In the genomic region with DNA sequence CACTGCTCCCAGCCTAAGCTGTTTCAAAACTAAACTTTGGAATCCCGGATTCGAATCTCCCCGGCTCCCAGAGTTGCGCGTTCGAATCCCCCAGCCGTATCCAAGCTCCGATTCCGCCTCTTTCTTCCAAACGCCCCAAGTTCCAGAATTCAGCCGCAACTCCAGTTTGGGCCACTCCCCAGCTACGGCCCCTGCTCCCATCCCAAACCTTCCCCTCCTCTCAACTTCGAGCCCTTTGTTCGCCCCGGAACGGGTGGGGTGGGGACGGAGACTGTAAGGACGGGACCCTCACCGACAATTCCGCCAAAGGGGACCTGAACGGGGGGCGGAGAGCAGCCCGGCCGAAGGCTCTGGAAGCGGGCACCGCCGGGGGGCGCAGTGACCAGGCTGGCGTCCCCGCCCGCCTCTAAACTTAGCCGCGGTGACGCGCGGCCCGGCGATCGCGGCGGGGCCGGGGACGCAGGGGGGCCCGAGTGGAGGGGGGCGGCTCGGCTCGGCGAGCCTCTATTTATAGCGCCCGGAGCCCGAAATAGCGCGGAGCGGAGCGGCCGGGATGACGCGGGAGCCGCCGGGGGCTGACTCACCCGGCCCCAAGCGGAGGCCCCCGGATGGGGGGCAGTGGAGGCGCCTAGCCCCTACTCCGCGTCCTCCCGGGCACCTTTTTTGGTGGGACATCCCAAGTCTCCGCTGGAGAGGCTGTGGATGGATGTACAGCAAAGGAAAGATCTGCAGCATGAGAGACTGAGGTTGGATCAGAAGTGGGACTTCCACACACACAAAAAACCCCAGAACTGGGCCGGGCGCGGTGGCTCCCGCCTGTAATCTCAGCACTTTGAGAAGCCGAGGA, we compare ENCODE assay signal across 9 cellular contexts. TPM values are rescaled to one million over a fixed set of nuclear protein-coding genes. Genes with fewer than 3 reads are reported as not detected.
DNase-seq lines count a peak whose midpoint lies in the region; ATAC-seq and TF ChIP-seq lines count a peak whose summit lies in the region.
"Had no signal": no experiment of that assay in that cellular context is flagged by ENCODE, and none has a peak within 500 bp of the region (broad histone marks: within the 10 kb centered on the region; RNA-seq: fewer than 3 reads in every experiment).

No MANE protein-coding gene starts in this region.

- no peak for TF ChIP-seq POLR2A in GM18505 (IDR thresholded peaks at IDR 0.05; ENCODE audit: borderline replicate concordance, extremely low read depth, insufficient read depth, insufficient read length)

- peak overlapping the region; percentile 90 for H3K4me3 Mint-ChIP-seq in WTC11
- H3K4me3 Mint-ChIP-seq in osteocyte (ENCODE audit: unreplicated experiment) = peak overlapping the region; percentile 81

- peak overlapping the region; percentile 94 for H3K27ac Mint-ChIP-seq in WTC11
- peak overlapping the region; percentile 94 for H3K27ac Mint-ChIP-seq in osteocyte (ENCODE audit: unreplicated experiment)

- CTCF ChIA-PET in WTC11 (lab: Charles Lee) = interaction anchor here (0.6 to 4.6 kb wide), 27 partner anchors 8 to 463 kb away, joined by 3 to 80 read pairs (median 4); partner anchors contain the start of genes FOSB, PPM1N and QPCTL

- H3K4me3 ChIP-seq in GM12875 (ENCODE audit: low read depth, low read length) (peak overlapping the region; percentile 35), foreskin fibroblast (ENCODE audit: low read depth in 1 of 2, low read length in 2 of 2) (peak overlapping the region; percentile 63 to 70)

- no peaks in the 10 kb centered on the region for H3K27me3 Mint-ChIP-seq in WTC11 (ENCODE audit: low read depth)
- H3K27me3 Mint-ChIP-seq in osteocyte (ENCODE audit: unreplicated experiment) = no peaks in the 10 kb centered on the region

- DNase-seq in WTC11 (ENCODE audit: low spot score) (peak; percentile 78), foreskin fibroblast (peak; percentile 69 to 83), osteocyte (ENCODE audit: extremely low spot score, unreplicated experiment) (peak; percentile 87), DMS79 treated with DMSO at 0.1 percent for 48 hours (lab: John Stamatoyannopoulos, UW) (no peak)

- H3K4me1 Mint-ChIP-seq in WTC11 (peaks cover 9% of the 10 kb centered on the region), osteocyte (ENCODE audit: unreplicated experiment) (peaks cover 34% of the 10 kb centered on the region)

- peak; percentile 7 for ATAC-seq in WTC11
- no peak for ATAC-seq in HG03354 (IDR thresholded peaks at IDR 0.05; ENCODE audit: poor library complexity, severe bottlenecking, unreplicated experiment)
- ATAC-seq in GM18505 (IDR thresholded peaks at IDR 0.05; ENCODE audit: unreplicated experiment) = no peak
- ATAC-seq: left colon had no signal

- POLR2A ChIA-PET in WTC11 (lab: Charles Lee) = interaction anchor here (0.6 to 1.2 kb wide), 7 partner anchors 11 to 635 kb away, joined by 3 to 15 read pairs (median 5); no protein-coding TSS in a partner anchor

- H3K36me3 Mint-ChIP-seq in WTC11 (no peaks in the 10 kb centered on the region), osteocyte (ENCODE audit: unreplicated experiment) (no peaks in the 10 kb centered on the region)

- peak; percentile 71 for TF ChIP-seq CTCF in 22Rv1 (IDR thresholded peaks at IDR 0.05)
- peak; percentile 57 for TF ChIP-seq CTCF in GM12875 (IDR thresholded peaks at IDR 0.05; ENCODE audit: borderline replicate concordance, insufficient read depth, low read depth, low read length)
- peak; percentile 33; the same call in 1 of the 2 replicates for TF ChIP-seq CTCF in WTC11 (IDR thresholded peaks at IDR 0.05)
- peak; percentile 51 for TF ChIP-seq CTCF in foreskin fibroblast (IDR thresholded peaks at IDR 0.05; ENCODE audit: low read depth, low read length)
- peak; percentile 66 for TF ChIP-seq CTCF in osteocyte (IDR thresholded peaks at IDR 0.05)

- no peaks in the 10 kb centered on the region for H3K9me3 Mint-ChIP-seq in WTC11
- H3K9me3 Mint-ChIP-seq in osteocyte (ENCODE audit: unreplicated experiment) = no peaks in the 10 kb centered on the region

- 0 out of 2 replicates have a peak overlapping the region, but pooled peaks have one; percentile 100 for H3K27ac ChIP-seq in 22Rv1

TF ChIP-seq in WTC11, 78 proteins besides CTCF, POLR2A, EP300 and RAD21 (continues in another document):
- TF ChIP-seq IRF1 (CRISPR knock-in tag; IDR thresholded peaks at IDR 0.05) = no peak
- TF ChIP-seq PRRX2 (CRISPR knock-in tag; IDR thresholded peaks at IDR 0.05) = no peak
- TF ChIP-seq ZNF317 (CRISPR knock-in tag; IDR thresholded peaks at IDR 0.05; ENCODE audit: borderline replicate concordance, low read depth) = no peak
- no peak for TF ChIP-seq ESRRA (CRISPR knock-in tag; IDR thresholded peaks at IDR 0.05; ENCODE audit: borderline replicate concordance)
- TF ChIP-seq, protein P1, sequence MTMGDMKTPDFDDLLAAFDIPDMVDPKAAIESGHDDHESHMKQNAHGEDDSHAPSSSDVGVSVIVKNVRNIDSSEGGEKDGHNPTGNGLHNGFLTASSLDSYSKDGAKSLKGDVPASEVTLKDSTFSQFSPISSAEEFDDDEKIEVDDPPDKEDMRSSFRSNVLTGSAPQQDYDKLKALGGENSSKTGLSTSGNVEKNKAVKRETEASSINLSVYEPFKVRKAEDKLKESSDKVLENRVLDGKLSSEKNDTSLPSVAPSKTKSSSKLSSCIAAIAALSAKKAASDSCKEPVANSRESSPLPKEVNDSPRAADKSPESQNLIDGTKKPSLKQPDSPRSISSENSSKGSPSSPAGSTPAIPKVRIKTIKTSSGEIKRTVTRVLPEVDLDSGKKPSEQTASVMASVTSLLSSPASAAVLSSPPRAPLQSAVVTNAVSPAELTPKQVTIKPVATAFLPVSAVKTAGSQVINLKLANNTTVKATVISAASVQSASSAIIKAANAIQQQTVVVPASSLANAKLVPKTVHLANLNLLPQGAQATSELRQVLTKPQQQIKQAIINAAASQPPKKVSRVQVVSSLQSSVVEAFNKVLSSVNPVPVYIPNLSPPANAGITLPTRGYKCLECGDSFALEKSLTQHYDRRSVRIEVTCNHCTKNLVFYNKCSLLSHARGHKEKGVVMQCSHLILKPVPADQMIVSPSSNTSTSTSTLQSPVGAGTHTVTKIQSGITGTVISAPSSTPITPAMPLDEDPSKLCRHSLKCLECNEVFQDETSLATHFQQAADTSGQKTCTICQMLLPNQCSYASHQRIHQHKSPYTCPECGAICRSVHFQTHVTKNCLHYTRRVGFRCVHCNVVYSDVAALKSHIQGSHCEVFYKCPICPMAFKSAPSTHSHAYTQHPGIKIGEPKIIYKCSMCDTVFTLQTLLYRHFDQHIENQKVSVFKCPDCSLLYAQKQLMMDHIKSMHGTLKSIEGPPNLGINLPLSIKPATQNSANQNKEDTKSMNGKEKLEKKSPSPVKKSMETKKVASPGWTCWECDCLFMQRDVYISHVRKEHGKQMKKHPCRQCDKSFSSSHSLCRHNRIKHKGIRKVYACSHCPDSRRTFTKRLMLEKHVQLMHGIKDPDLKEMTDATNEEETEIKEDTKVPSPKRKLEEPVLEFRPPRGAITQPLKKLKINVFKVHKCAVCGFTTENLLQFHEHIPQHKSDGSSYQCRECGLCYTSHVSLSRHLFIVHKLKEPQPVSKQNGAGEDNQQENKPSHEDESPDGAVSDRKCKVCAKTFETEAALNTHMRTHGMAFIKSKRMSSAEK (CRISPR knock-in tag; IDR thresholded peaks at IDR 0.05; ENCODE audit: borderline replicate concordance) = no peak
- TF ChIP-seq ZNF671 (CRISPR knock-in tag; IDR thresholded peaks at IDR 0.05) = no peak
- TF ChIP-seq, protein P2, sequence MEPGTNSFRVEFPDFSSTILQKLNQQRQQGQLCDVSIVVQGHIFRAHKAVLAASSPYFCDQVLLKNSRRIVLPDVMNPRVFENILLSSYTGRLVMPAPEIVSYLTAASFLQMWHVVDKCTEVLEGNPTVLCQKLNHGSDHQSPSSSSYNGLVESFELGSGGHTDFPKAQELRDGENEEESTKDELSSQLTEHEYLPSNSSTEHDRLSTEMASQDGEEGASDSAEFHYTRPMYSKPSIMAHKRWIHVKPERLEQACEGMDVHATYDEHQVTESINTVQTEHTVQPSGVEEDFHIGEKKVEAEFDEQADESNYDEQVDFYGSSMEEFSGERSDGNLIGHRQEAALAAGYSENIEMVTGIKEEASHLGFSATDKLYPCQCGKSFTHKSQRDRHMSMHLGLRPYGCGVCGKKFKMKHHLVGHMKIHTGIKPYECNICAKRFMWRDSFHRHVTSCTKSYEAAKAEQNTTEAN (CRISPR knock-in tag; IDR thresholded peaks at IDR 0.05) = no peak
- no peak for TF ChIP-seq USF2 (CRISPR knock-in tag; IDR thresholded peaks at IDR 0.05)
- TF ChIP-seq ZNF416 (CRISPR knock-in tag; IDR thresholded peaks at IDR 0.05) = no peak
- no peak for TF ChIP-seq ZNF232 (CRISPR knock-in tag; IDR thresholded peaks at IDR 0.05)
- TF ChIP-seq GTF2I (CRISPR knock-in tag; conservative IDR thresholded peaks at IDR 0.05) = peak; percentile 99

RNA-seq across cellular contexts. Expression of gene ERCC1, which starts 4.9 kb away (rescaled TPM):
- total RNA-seq in WTC11 (2021) = 43.7 to 60.6 TPM (median 60.1 TPM) in 3 replicates
- 96.7 and 117 TPM in 2 replicates for total RNA-seq in osteocyte

RNA-seq across cellular contexts. Expression of gene POLR1G, which starts 22.2 kb away (rescaled TPM):
- total RNA-seq in WTC11 (2021) (33.5 to 38.1 TPM (median 34.8 TPM) in 3 replicates), osteocyte (7.6 and 9.1 TPM in 2 replicates)

RNA-seq across cellular contexts. Expression of gene PPP1R13L, which starts 23.7 kb away (rescaled TPM):
- total RNA-seq in WTC11 (2021) = 27.5 to 38.1 TPM (median 35.2 TPM) in 3 replicates
- 48.7 and 53.5 TPM in 2 replicates for total RNA-seq in osteocyte

RNA-seq across cellular contexts. Expression of gene FOSB, which starts 39.2 kb away (rescaled TPM):
- total RNA-seq in WTC11 (2021) (2.3 to 7.2 TPM (median 5.4 TPM) in 3 replicates), osteocyte (93.8 and 176 TPM in 2 replicates)

RNA-seq across cellular contexts. Expression of gene ERCC2, which starts 58.2 kb away (rescaled TPM):
- total RNA-seq in WTC11 (2021) (102 to 113 TPM (median 109 TPM) in 3 replicates), osteocyte (32.1 and 32.7 TPM in 2 replicates)
